In genomic region chr16:66478733-66479511, GRCh38 we compare ENCODE assay signal across 7 cellular contexts. TPM values are rescaled to one million over a fixed set of nuclear protein-coding genes. Genes with fewer than 3 reads are reported as not detected.
DNase-seq lines count a peak whose midpoint lies in the region; ATAC-seq, FAIRE-seq and TF ChIP-seq lines count a peak whose summit lies in the region.

No MANE protein-coding gene starts in this region.

- no peak overlapping the region for H3K27ac Mint-ChIP-seq in stimulated activated memory B cell treated with anti-CD40 and anti-IgM and Interleukin-4, amounts not matched to agents 10 μg/mL and 1 μg/mL and 100 μg/mL, for 72 hours

- FAIRE-seq in endothelial cell of umbilical vein (lab: Jason Lieb, UNC), result peak; percentile 83

- peaks cover 8% of the 10 kb centered on the region for H3K27me3 Mint-ChIP-seq in stimulated activated memory B cell treated with anti-CD40 and anti-IgM and Interleukin-4, amounts not matched to agents 10 μg/mL and 1 μg/mL and 100 μg/mL, for 72 hours

- CTCF ChIA-PET in endothelial cell of umbilical vein (lab: Charles Lee), result interaction anchor here (1.0 to 2.2 kb wide), 9 partner anchors 24 to 136 kb away, joined by 3 to 17 read pairs (median 7); partner anchors contain the start of genes CKLF and CMTM3

- ATAC-seq in HG02798 (IDR thresholded peaks at IDR 0.05; ENCODE audit: poor library complexity, unreplicated experiment), result peak; percentile 64
- peak; percentile 86 for ATAC-seq in stimulated activated memory B cell treated with anti-CD40 and anti-IgM and Interleukin-4, amounts not matched to agents 10 μg/mL and 1 μg/mL and 100 μg/mL, for 72 hours

- no peaks in the 10 kb centered on the region for H3K36me3 Mint-ChIP-seq in stimulated activated memory B cell treated with anti-CD40 and anti-IgM and Interleukin-4, amounts not matched to agents 10 μg/mL and 1 μg/mL and 100 μg/mL, for 72 hours

- no peaks in the 10 kb centered on the region for H3K9me1 ChIP-seq in endothelial cell of umbilical vein (replicated peaks; ENCODE audit: control insufficient read depth, extremely low read depth, insufficient read depth, low read length)

- H3K4me2 ChIP-seq in endothelial cell of umbilical vein (ENCODE audit: insufficient read depth, low read length), result no peak overlapping the region

- no peak overlapping the region for H3K27ac ChIP-seq in endothelial cell of umbilical vein (ENCODE audit: insufficient read depth, low read depth, low read length)

- TF ChIP-seq POLR2A in endothelial cell of umbilical vein (IDR thresholded peaks at IDR 0.05; ENCODE audit: low read depth, low read length), result no peak

- no peaks in the 10 kb centered on the region for H3K36me3 ChIP-seq in endothelial cell of umbilical vein (ENCODE audit: control insufficient read depth in 2 of 2, extremely low read depth in 1 of 2, insufficient read depth in 2 of 2, low read length in 2 of 2)

- H3K4me1 Mint-ChIP-seq in stimulated activated memory B cell treated with anti-CD40 and anti-IgM and Interleukin-4, amounts not matched to agents 10 μg/mL and 1 μg/mL and 100 μg/mL, for 72 hours, result peaks cover 46% of the 10 kb centered on the region

- H3K79me2 ChIP-seq in endothelial cell of umbilical vein (ENCODE audit: control insufficient read depth, insufficient read depth, low read length), result no peaks in the 10 kb centered on the region

- intact Hi-C loops in endothelial cell of umbilical vein (cut with micrococcal nuclease), result loop anchor here (1.0 to 5.0 kb wide), 5 partner anchors 37 to 125 kb away; partner anchors contain the start of genes BEAN1 and CMTM3

- H3K9me3 Mint-ChIP-seq in stimulated activated memory B cell treated with anti-CD40 and anti-IgM and Interleukin-4, amounts not matched to agents 10 μg/mL and 1 μg/mL and 100 μg/mL, for 72 hours, result no peaks in the 10 kb centered on the region

- H3K4me1 ChIP-seq in endothelial cell of umbilical vein (ENCODE audit: control insufficient read depth, extremely low read depth, insufficient read depth, low read length), result peaks cover 5% of the 10 kb centered on the region

- no peaks in the 10 kb centered on the region for H3K9me3 ChIP-seq in endothelial cell of umbilical vein (replicated peaks; ENCODE audit: control insufficient read depth, insufficient read depth, low read length)

- no peak overlapping the region for H3K4me3 ChIP-seq in GM12875 (ENCODE audit: low read depth, low read length)
- H3K4me3 ChIP-seq in endothelial cell of umbilical vein (replicated peaks in 1 of 3; ENCODE audit: insufficient read depth in 1 of 3, low read depth in 1 of 3, low read length in 3 of 3), result no peak overlapping the region

- TF ChIP-seq CTCF in GM12875 (IDR thresholded peaks at IDR 0.05; ENCODE audit: borderline replicate concordance, insufficient read depth, low read depth, low read length) (peak; percentile 93), endothelial cell of umbilical vein (IDR thresholded peaks at IDR 0.05; ENCODE audit: extremely low read depth in 1 of 2, insufficient read depth in 1 of 2, low read depth in 1 of 2, low read length in 2 of 2) (peak; percentile 75 to 89)

- peak overlapping the region; percentile 56 for H2AFZ ChIP-seq in endothelial cell of umbilical vein (ENCODE audit: low read depth, low read length)

- H4K20me1 ChIP-seq in endothelial cell of umbilical vein (replicated peaks; ENCODE audit: control insufficient read depth, extremely low read depth, insufficient read depth, low read length), result no peaks in the 10 kb centered on the region

- H3K9ac ChIP-seq in endothelial cell of umbilical vein (replicated peaks; ENCODE audit: extremely low read depth, insufficient read depth, low read length), result no peak overlapping the region

- POLR2A ChIA-PET in endothelial cell of umbilical vein (lab: Charles Lee), result no interaction called here

- peak; percentile 50 for DNase-seq in NCI-H748 treated with DMSO at 0.1 percent for 48 hours (lab: John Stamatoyannopoulos, UW)
- peak; percentile 58 to 69 for DNase-seq in activated CD8-positive, alpha-beta memory T cell treated with anti-CD3 and anti-CD28 coated beads for 4 hours (ENCODE audit: low read depth in 2 of 2)
- DNase-seq in endothelial cell of umbilical vein (ENCODE audit: low read depth, low spot score), result peak; percentile 60
- DNase-seq in myocyte (ENCODE audit: low read depth), result peak; percentile 95

- dilution Hi-C loops in endothelial cell of umbilical vein (cut with MboI; ENCODE audit: extremely low pct_ligation_motif_present, low sequenced_read_pairs), result no loop called here

- H3K27me3 ChIP-seq in endothelial cell of umbilical vein (ENCODE audit: control insufficient read depth in 2 of 2, insufficient read depth in 2 of 2, low read length in 2 of 2), result peaks cover 0 to 8% of the 10 kb centered on the region in 2 experiments

- no TSS peak for BruUV-seq in endothelial cell of umbilical vein (replicated peaks; lab: Mats Ljungman, UMichigan)

- H3K4me3 Mint-ChIP-seq in stimulated activated memory B cell treated with anti-CD40 and anti-IgM and Interleukin-4, amounts not matched to agents 10 μg/mL and 1 μg/mL and 100 μg/mL, for 72 hours, result no peak overlapping the region

TF ChIP-seq in endothelial cell of umbilical vein, 7 proteins besides CTCF, POLR2A, EP300 and RAD21:
- TF ChIP-seq GATA2 (IDR thresholded peaks at IDR 0.05; ENCODE audit: insufficient read depth, insufficient read length, low read depth, low read length), result no peak
- peak; percentile 83 for TF ChIP-seq MYC (IDR thresholded peaks at IDR 0.05; ENCODE audit: low read depth, low read length)

RNA-seq across cellular contexts. Expression of gene BEAN1, which starts 51.8 kb away (rescaled TPM):
- total RNA-seq in endothelial cell of umbilical vein (not detected in 2 replicates), myocyte (15.3 and 19.1 TPM in 2 replicates)
- not detected in 2 replicates for polyA plus RNA-seq in endothelial cell of umbilical vein
- 0.03 TPM in 1 of 2 replicates, not detected in the other for polyA plus RNA-seq in endothelial cell of umbilical vein (2011; cell fraction: cytosol; rRNA removed)
- not detected in 2 replicates for polyA plus RNA-seq in endothelial cell of umbilical vein (2011; cell fraction: nucleus; rRNA removed)
- polyA plus RNA-seq in endothelial cell of umbilical vein (2012), result 0.21 TPM in 1 of 2 replicates, not detected in the other
- polyA minus RNA-seq in endothelial cell of umbilical vein, result not detected in 2 replicates
- not detected for polyA minus RNA-seq in endothelial cell of umbilical vein (2011; cell fraction: cytosol; rRNA and poly(A)+ RNA removed)
- not detected in 2 replicates for polyA minus RNA-seq in endothelial cell of umbilical vein (2011; cell fraction: nucleus; rRNA and poly(A)+ RNA removed)
- 8.9 TPM for polyA plus RNA-seq in myocyte (2012)

Comparison
In these comparisons a context has a peak if more than half of its experiments do, and no peak if none do; other contexts are left out.
1. RNA of gene BEAN1, which starts 51.8 kb away (total RNA-seq): 15.3 to 19.1 TPM in myocyte; not detected in endothelial cell of umbilical vein; every median in the first group is over 10 times any median in the second.
2. Peak in every context shown above with its lines, with median percentiles within 50 percentile points of each other: DNase-seq.